Comparison of ENCODE assay signal across 14 cellular contexts in genomic region chr1:58909914-58910681, GRCh38.
"Had no signal": no experiment of that assay in that cellular context is flagged by ENCODE, and none has a peak within 500 bp of the region (broad histone marks: within the 10 kb centered on the region; RNA-seq: fewer than 3 reads in every experiment).

No MANE protein-coding gene starts in this region.

- DNase-seq: activated CD4-positive, alpha-beta T cell treated with anti-CD3 and anti-CD28 coated beads, Interleukin-2, amount 10 ng/mL, durations not matched to agents 7 days and 5 days; activated CD4-positive, CD25-positive, alpha-beta regulatory T cell; activated CD8-positive, alpha-beta memory T cell treated with anti-CD3 and anti-CD28 coated beads, Interleukin-2, amount 50 U/mL, for 48 hours; activated naive CD8-positive, alpha-beta T cell treated with anti-CD3 and anti-CD28 coated beads, Interleukin-2, amount 10 ng/mL, durations not matched to agents 7 days and 5 days; anterior cingulate cortex; cortex of kidney; effector memory CD8-positive, alpha-beta T cell; erythroblast; kidney glomerular epithelial cell; nephron progenitor cell; occipital lobe; right cardiac atrium had no signal

- ATAC-seq: effector memory CD8-positive, alpha-beta T cell had no signal

- H3K27ac ChIP-seq: thoracic aorta had no signal

- H3K36me3 ChIP-seq: thoracic aorta had no signal

- H3K4me3 ChIP-seq: smooth muscle cell, thoracic aorta had no signal
